1 cellular context compared by ENCODE assay signal in genomic region chr4:184310171-184310567, GRCh38.
TF ChIP-seq lines count a peak whose summit lies in the region.

No MANE protein-coding gene starts in this region.

TF ChIP-seq in HCT116, 20 proteins besides CTCF, POLR2A, EP300 and RAD21 (continued from another document):
- TF ChIP-seq ZBTB33 (IDR thresholded peaks at IDR 0.05; ENCODE audit: extremely low read depth, insufficient replicate concordance, low read length) (no peak), EZH2phosphoT487 (IDR thresholded peaks at IDR 0.05; ENCODE audit: borderline replicate concordance) (no peak), ELF1 (IDR thresholded peaks at IDR 0.05; ENCODE audit: borderline replicate concordance, low read depth) (no peak), SIN3A (IDR thresholded peaks at IDR 0.05; ENCODE audit: low read depth) (no peak), SRF (IDR thresholded peaks at IDR 0.05; ENCODE audit: low read depth) (no peak), CEBPB (IDR thresholded peaks at IDR 0.05; ENCODE audit: low read depth) (no peak), SP1 (IDR thresholded peaks at IDR 0.05; ENCODE audit: low read depth) (no peak), ZNF274 (IDR thresholded peaks at IDR 0.05; ENCODE audit: low read depth, low read length) (no peak), TCF7L2 (IDR thresholded peaks at IDR 0.05; ENCODE audit: borderline replicate concordance, extremely low read depth, insufficient read depth, insufficient read length) (no peak), CBX3 (IDR thresholded peaks at IDR 0.05; ENCODE audit: low read depth) (no peak), EGR1 (IDR thresholded peaks at IDR 0.05; ENCODE audit: low read depth) (no peak), ZFX (IDR thresholded peaks at IDR 0.05) (no peak)
- TF ChIP-seq, protein P1, sequence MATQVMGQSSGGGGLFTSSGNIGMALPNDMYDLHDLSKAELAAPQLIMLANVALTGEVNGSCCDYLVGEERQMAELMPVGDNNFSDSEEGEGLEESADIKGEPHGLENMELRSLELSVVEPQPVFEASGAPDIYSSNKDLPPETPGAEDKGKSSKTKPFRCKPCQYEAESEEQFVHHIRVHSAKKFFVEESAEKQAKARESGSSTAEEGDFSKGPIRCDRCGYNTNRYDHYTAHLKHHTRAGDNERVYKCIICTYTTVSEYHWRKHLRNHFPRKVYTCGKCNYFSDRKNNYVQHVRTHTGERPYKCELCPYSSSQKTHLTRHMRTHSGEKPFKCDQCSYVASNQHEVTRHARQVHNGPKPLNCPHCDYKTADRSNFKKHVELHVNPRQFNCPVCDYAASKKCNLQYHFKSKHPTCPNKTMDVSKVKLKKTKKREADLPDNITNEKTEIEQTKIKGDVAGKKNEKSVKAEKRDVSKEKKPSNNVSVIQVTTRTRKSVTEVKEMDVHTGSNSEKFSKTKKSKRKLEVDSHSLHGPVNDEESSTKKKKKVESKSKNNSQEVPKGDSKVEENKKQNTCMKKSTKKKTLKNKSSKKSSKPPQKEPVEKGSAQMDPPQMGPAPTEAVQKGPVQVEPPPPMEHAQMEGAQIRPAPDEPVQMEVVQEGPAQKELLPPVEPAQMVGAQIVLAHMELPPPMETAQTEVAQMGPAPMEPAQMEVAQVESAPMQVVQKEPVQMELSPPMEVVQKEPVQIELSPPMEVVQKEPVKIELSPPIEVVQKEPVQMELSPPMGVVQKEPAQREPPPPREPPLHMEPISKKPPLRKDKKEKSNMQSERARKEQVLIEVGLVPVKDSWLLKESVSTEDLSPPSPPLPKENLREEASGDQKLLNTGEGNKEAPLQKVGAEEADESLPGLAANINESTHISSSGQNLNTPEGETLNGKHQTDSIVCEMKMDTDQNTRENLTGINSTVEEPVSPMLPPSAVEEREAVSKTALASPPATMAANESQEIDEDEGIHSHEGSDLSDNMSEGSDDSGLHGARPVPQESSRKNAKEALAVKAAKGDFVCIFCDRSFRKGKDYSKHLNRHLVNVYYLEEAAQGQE (IDR thresholded peaks at IDR 0.05; ENCODE audit: low read depth), result no peak
- TF ChIP-seq, protein P2, sequence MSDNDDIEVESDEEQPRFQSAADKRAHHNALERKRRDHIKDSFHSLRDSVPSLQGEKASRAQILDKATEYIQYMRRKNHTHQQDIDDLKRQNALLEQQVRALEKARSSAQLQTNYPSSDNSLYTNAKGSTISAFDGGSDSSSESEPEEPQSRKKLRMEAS (IDR thresholded peaks at IDR 0.05), result no peak
